In the genomic region with DNA sequence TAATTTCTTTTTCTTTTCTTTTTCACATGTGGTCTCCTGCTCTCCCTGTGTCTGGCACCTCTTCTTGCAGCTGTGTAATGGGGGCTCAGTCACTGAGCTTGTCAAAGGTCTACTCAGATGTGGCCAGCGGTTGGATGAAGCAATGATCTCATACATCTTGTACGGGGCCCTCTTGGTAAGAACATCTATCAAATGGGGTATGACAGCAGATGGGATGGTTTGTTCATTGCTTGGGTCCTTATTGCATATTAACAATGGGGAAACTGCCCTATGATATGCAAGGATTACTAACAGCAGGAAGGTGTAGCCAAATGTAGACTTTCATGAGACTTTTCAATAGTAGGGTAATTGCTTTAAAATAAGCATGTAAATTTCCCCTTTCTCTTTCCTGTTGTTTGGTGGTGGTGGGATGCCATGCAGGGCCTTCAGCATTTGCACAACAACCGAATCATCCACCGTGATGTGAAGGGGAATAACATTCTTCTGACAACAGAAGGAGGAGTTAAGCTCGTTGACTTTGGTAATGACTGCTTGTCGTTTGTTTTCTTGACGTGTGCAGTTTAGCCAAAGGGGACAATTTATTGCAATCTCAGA, we compare ENCODE assay signal across 1 cellular context.
A peak's percentile ranks its signal among the peaks of the same experiment; 100 is the strongest.
TF ChIP-seq lines count a peak whose summit lies in the region.

No MANE protein-coding gene starts in this region.

TF ChIP-seq in GM12878, 131 proteins besides CTCF, POLR2A, EP300 and RAD21 (continued from another document and continues in another):
- TF ChIP-seq, protein P1, sequence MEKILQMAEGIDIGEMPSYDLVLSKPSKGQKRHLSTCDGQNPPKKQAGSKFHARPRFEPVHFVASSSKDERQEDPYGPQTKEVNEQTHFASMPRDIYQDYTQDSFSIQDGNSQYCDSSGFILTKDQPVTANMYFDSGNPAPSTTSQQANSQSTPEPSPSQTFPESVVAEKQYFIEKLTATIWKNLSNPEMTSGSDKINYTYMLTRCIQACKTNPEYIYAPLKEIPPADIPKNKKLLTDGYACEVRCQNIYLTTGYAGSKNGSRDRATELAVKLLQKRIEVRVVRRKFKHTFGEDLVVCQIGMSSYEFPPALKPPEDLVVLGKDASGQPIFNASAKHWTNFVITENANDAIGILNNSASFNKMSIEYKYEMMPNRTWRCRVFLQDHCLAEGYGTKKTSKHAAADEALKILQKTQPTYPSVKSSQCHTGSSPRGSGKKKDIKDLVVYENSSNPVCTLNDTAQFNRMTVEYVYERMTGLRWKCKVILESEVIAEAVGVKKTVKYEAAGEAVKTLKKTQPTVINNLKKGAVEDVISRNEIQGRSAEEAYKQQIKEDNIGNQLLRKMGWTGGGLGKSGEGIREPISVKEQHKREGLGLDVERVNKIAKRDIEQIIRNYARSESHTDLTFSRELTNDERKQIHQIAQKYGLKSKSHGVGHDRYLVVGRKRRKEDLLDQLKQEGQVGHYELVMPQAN (conservative IDR thresholded peaks at IDR 0.05) = no peak
- TF ChIP-seq, protein P2, sequence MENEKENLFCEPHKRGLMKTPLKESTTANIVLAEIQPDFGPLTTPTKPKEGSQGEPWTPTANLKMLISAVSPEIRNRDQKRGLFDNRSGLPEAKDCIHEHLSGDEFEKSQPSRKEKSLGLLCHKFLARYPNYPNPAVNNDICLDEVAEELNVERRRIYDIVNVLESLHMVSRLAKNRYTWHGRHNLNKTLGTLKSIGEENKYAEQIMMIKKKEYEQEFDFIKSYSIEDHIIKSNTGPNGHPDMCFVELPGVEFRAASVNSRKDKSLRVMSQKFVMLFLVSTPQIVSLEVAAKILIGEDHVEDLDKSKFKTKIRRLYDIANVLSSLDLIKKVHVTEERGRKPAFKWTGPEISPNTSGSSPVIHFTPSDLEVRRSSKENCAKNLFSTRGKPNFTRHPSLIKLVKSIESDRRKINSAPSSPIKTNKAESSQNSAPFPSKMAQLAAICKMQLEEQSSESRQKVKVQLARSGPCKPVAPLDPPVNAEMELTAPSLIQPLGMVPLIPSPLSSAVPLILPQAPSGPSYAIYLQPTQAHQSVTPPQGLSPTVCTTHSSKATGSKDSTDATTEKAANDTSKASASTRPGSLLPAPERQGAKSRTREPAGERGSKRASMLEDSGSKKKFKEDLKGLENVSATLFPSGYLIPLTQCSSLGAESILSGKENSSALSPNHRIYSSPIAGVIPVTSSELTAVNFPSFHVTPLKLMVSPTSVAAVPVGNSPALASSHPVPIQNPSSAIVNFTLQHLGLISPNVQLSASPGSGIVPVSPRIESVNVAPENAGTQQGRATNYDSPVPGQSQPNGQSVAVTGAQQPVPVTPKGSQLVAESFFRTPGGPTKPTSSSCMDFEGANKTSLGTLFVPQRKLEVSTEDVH (IDR thresholded peaks at IDR 0.05; ENCODE audit: low read depth, partially characterized antibody) = no peak
- no peak for TF ChIP-seq YBX1 (IDR thresholded peaks at IDR 0.05)
- TF ChIP-seq ETV6 (conservative IDR thresholded peaks at IDR 0.05 in 1 of 2, IDR thresholded peaks at IDR 0.05 in 1 of 2; ENCODE audit: borderline replicate concordance in 1 of 2, low read depth in 1 of 2) = peak in 1 of 2 experiments; percentile 26; a peak in 2 of 4 replicates
- TF ChIP-seq ZNF24 (IDR thresholded peaks at IDR 0.05) = no peak
- TF ChIP-seq IKZF1 (conservative IDR thresholded peaks at IDR 0.05) = peak; percentile 54; the same call in 1 of the 2 replicates
- TF ChIP-seq, protein P3, sequence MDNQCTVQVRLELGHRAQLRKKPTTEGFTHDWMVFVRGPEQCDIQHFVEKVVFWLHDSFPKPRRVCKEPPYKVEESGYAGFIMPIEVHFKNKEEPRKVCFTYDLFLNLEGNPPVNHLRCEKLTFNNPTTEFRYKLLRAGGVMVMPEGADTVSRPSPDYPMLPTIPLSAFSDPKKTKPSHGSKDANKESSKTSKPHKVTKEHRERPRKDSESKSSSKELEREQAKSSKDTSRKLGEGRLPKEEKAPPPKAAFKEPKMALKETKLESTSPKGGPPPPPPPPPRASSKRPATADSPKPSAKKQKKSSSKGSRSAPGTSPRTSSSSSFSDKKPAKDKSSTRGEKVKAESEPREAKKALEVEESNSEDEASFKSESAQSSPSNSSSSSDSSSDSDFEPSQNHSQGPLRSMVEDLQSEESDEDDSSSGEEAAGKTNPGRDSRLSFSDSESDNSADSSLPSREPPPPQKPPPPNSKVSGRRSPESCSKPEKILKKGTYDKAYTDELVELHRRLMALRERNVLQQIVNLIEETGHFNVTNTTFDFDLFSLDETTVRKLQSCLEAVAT (IDR thresholded peaks at IDR 0.05) = 0 out of 2 replicates have a peak, but pooled peaks have one; percentile 51
- peak in 1 of 2 experiments; percentile 35; a peak in 3 of 4 replicates for TF ChIP-seq IKZF2 (IDR thresholded peaks at IDR 0.05)
- peak in 1 of 2 experiments; percentile 50; a peak in 1 of 4 replicates for TF ChIP-seq SRF (IDR thresholded peaks at IDR 0.05; ENCODE audit: low read depth in 2 of 2, low read length in 2 of 2)
- peak; percentile 63 for TF ChIP-seq MTA2 (IDR thresholded peaks at IDR 0.05; ENCODE audit: low read depth)
- TF ChIP-seq, protein P4, sequence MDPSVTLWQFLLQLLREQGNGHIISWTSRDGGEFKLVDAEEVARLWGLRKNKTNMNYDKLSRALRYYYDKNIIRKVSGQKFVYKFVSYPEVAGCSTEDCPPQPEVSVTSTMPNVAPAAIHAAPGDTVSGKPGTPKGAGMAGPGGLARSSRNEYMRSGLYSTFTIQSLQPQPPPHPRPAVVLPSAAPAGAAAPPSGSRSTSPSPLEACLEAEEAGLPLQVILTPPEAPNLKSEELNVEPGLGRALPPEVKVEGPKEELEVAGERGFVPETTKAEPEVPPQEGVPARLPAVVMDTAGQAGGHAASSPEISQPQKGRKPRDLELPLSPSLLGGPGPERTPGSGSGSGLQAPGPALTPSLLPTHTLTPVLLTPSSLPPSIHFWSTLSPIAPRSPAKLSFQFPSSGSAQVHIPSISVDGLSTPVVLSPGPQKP (IDR thresholded peaks at IDR 0.05; ENCODE audit: low read depth, low read length) = no peak; the same call in 1 of the 2 replicates
- TF ChIP-seq, protein P5, sequence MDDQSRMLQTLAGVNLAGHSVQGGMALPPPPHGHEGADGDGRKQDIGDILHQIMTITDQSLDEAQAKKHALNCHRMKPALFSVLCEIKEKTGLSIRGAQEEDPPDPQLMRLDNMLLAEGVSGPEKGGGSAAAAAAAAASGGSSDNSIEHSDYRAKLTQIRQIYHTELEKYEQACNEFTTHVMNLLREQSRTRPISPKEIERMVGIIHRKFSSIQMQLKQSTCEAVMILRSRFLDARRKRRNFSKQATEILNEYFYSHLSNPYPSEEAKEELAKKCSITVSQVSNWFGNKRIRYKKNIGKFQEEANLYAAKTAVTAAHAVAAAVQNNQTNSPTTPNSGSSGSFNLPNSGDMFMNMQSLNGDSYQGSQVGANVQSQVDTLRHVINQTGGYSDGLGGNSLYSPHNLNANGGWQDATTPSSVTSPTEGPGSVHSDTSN (IDR thresholded peaks at IDR 0.05; ENCODE audit: insufficient replicate concordance, low read depth, low read length) = peak; percentile 61
- TF ChIP-seq TCF12 (IDR thresholded peaks at IDR 0.05; ENCODE audit: low read depth, low read length) = no peak
- TF ChIP-seq, protein P6, sequence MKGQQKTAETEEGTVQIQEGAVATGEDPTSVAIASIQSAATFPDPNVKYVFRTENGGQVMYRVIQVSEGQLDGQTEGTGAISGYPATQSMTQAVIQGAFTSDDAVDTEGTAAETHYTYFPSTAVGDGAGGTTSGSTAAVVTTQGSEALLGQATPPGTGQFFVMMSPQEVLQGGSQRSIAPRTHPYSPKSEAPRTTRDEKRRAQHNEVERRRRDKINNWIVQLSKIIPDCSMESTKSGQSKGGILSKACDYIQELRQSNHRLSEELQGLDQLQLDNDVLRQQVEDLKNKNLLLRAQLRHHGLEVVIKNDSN (IDR thresholded peaks at IDR 0.05; ENCODE audit: borderline replicate concordance, extremely low read length, insufficient read depth, low read depth, low read length) = no peak
- peak; percentile 71; the same call in 1 of the 2 replicates for TF ChIP-seq NR2F1 (conservative IDR thresholded peaks at IDR 0.05)
- TF ChIP-seq, protein P7, sequence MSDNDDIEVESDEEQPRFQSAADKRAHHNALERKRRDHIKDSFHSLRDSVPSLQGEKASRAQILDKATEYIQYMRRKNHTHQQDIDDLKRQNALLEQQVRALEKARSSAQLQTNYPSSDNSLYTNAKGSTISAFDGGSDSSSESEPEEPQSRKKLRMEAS (IDR thresholded peaks at IDR 0.05; ENCODE audit: low read depth, low read length) = no peak
- no peak for TF ChIP-seq PAX8 (IDR thresholded peaks at IDR 0.05)
- TF ChIP-seq CREM (IDR thresholded peaks at IDR 0.05; ENCODE audit: low read depth) = peak; percentile 71
- no peak for TF ChIP-seq NR2C2 (IDR thresholded peaks at IDR 0.05; ENCODE audit: borderline replicate concordance, control insufficient read depth, insufficient read length, low read depth)
- no peak for TF ChIP-seq HDAC2 (IDR thresholded peaks at IDR 0.05)
- peak; percentile 57; the same call in 1 of the 2 replicates for TF ChIP-seq PML (IDR thresholded peaks at IDR 0.05; ENCODE audit: low read length)
- TF ChIP-seq ZZZ3 (IDR thresholded peaks at IDR 0.05; ENCODE audit: control insufficient read depth, insufficient read length, low read depth) = no peak
- no peak for TF ChIP-seq POLR2AphosphoS5 (IDR thresholded peaks at IDR 0.05; ENCODE audit: low read length)
- 0 out of 2 replicates have a peak, but pooled peaks have one; percentile 45 for TF ChIP-seq PAX5 (IDR thresholded peaks at IDR 0.05; ENCODE audit: borderline replicate concordance, low read depth, low read length)
- TF ChIP-seq DPF2 (IDR thresholded peaks at IDR 0.05) = peak; percentile 20; the same call in 1 of the 2 replicates
- no peak; the same call in 1 of the 2 replicates for TF ChIP-seq EED (IDR thresholded peaks at IDR 0.05; ENCODE audit: low read depth)
- TF ChIP-seq ZNF207 (IDR thresholded peaks at IDR 0.05; ENCODE audit: borderline replicate concordance) = peak; percentile 58; the same call in 1 of the 2 replicates
- peak; percentile 90 for TF ChIP-seq ATF7 (IDR thresholded peaks at IDR 0.05; ENCODE audit: low read depth)
- TF ChIP-seq, protein P8, sequence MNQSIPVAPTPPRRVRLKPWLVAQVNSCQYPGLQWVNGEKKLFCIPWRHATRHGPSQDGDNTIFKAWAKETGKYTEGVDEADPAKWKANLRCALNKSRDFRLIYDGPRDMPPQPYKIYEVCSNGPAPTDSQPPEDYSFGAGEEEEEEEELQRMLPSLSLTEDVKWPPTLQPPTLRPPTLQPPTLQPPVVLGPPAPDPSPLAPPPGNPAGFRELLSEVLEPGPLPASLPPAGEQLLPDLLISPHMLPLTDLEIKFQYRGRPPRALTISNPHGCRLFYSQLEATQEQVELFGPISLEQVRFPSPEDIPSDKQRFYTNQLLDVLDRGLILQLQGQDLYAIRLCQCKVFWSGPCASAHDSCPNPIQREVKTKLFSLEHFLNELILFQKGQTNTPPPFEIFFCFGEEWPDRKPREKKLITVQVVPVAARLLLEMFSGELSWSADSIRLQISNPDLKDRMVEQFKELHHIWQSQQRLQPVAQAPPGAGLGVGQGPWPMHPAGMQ (IDR thresholded peaks at IDR 0.05; ENCODE audit: borderline replicate concordance) = no peak
- no peak for TF ChIP-seq NFXL1 (IDR thresholded peaks at IDR 0.05; ENCODE audit: borderline replicate concordance)
- no peak for TF ChIP-seq CBX3 (IDR thresholded peaks at IDR 0.05; ENCODE audit: borderline replicate concordance, low read depth)
- no peak for TF ChIP-seq ZNF384 (IDR thresholded peaks at IDR 0.05; ENCODE audit: borderline replicate concordance, low read depth, low read length)
- TF ChIP-seq WRNIP1 (IDR thresholded peaks at IDR 0.05; ENCODE audit: borderline replicate concordance, low read depth, low read length) = no peak
- no peak for TF ChIP-seq RFX5 (IDR thresholded peaks at IDR 0.05; ENCODE audit: low read depth, low read length)
- peak; percentile 74 for TF ChIP-seq RUNX3 (IDR thresholded peaks at IDR 0.05; ENCODE audit: low read length)
- TF ChIP-seq SMAD1 (IDR thresholded peaks at IDR 0.05; ENCODE audit: low read depth, partially characterized antibody) = no peak
- no peak for TF ChIP-seq CHD1 (IDR thresholded peaks at IDR 0.05; ENCODE audit: low read depth, low read length)
- peak; percentile 41; the same call in 1 of the 2 replicates for TF ChIP-seq RAD51 (IDR thresholded peaks at IDR 0.05)
- TF ChIP-seq FOXK2 (IDR thresholded peaks at IDR 0.05) = no peak; the same call in 1 of the 2 replicates
- no peak; a peak in 1 of 4 replicates for TF ChIP-seq BHLHE40 (IDR thresholded peaks at IDR 0.05; ENCODE audit: borderline replicate concordance in 1 of 2, low read depth in 2 of 2, low read length in 1 of 2)
- no peak for TF ChIP-seq STAT3 (IDR thresholded peaks at IDR 0.05; ENCODE audit: low read depth, low read length)
- TF ChIP-seq KLF5 (IDR thresholded peaks at IDR 0.05; ENCODE audit: partially characterized antibody) = no peak
- no peak for TF ChIP-seq KDM1A (IDR thresholded peaks at IDR 0.05; ENCODE audit: borderline replicate concordance)
- TF ChIP-seq, protein P9, sequence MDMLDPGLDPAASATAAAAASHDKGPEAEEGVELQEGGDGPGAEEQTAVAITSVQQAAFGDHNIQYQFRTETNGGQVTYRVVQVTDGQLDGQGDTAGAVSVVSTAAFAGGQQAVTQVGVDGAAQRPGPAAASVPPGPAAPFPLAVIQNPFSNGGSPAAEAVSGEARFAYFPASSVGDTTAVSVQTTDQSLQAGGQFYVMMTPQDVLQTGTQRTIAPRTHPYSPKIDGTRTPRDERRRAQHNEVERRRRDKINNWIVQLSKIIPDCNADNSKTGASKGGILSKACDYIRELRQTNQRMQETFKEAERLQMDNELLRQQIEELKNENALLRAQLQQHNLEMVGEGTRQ (IDR thresholded peaks at IDR 0.05; ENCODE audit: borderline replicate concordance, low read depth, low read length) = no peak
- no peak for TF ChIP-seq POLR2AphosphoS2 (IDR thresholded peaks at IDR 0.05; ENCODE audit: low read depth, low read length)
- no peak; the same call in 2 of the 3 replicates for TF ChIP-seq POU2F2 (IDR thresholded peaks at IDR 0.05; ENCODE audit: borderline replicate concordance, low read depth, low read length)
- no peak for TF ChIP-seq ZNF217 (IDR thresholded peaks at IDR 0.05)
- no peak for TF ChIP-seq CBX5 (IDR thresholded peaks at IDR 0.05; ENCODE audit: low read depth)
- TF ChIP-seq, protein P10, sequence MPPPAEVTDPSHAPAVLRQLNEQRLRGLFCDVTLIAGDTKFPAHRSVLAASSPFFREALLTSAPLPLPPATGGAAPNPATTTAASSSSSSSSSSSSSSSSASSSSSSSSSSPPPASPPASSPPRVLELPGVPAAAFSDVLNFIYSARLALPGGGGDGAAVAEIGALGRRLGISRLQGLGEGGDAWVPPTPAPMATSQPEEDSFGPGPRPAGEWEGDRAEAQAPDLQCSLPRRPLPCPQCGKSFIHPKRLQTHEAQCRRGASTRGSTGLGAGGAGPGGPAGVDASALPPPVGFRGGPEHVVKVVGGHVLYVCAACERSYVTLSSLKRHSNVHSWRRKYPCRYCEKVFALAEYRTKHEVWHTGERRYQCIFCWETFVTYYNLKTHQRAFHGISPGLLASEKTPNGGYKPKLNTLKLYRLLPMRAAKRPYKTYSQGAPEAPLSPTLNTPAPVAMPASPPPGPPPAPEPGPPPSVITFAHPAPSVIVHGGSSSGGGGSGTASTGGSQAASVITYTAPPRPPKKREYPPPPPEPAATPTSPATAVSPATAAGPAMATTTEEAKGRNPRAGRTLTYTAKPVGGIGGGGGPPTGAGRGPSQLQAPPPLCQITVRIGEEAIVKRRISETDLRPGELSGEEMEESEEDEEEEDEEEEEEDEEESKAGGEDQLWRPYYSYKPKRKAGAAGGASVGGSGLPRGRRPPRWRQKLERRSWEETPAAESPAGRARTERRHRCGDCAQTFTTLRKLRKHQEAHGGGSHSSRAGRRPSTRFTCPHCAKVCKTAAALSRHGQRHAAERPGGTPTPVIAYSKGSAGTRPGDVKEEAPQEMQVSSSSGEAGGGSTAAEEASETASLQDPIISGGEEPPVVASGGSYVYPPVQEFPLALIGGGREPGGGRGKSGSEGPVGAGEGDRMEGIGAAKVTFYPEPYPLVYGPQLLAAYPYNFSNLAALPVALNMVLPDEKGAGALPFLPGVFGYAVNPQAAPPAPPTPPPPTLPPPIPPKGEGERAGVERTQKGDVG (CRISPR knock-in tag; IDR thresholded peaks at IDR 0.05) = no peak
